ENCODE assay signal across 17 cellular contexts in genomic region chr10:47087667-47088066, GRCh38.
DNase-seq lines count a peak whose midpoint lies in the region; ATAC-seq and TF ChIP-seq lines count a peak whose summit lies in the region.
"Had no signal": no experiment of that assay in that cellular context is flagged by ENCODE, and none has a peak within 500 bp of the region (broad histone marks: within the 10 kb centered on the region; RNA-seq: fewer than 3 reads in every experiment).

No MANE protein-coding gene starts in this region.

- H3K4me3 ChIP-seq in BLaER1 treated with 17β-estradiol and CSF1 and Interleukin-3, amounts not matched to agents 10 nM and 100 nM, result no peak overlapping the region
- no peak overlapping the region for H3K4me3 ChIP-seq in CD8-positive, alpha-beta T cell (ENCODE audit: low read depth, low read length)
- no peak overlapping the region for H3K4me3 ChIP-seq in Loucy (ENCODE audit: low read length, poor library complexity, severe bottlenecking)
- no peak overlapping the region for H3K4me3 ChIP-seq in left lung
- no peak overlapping the region for H3K4me3 ChIP-seq in right lobe of liver
- no peak overlapping the region for H3K4me3 ChIP-seq in hepatocyte
- H3K4me3 ChIP-seq: GM23248, K562, MG63, Peyer's patch had no signal

- peak in 1 of 7 experiments; percentile 44 for DNase-seq in CD8-positive, alpha-beta T cell
- DNase-seq in left lung (no peak), right lobe of liver (no peak), hepatocyte (ENCODE audit: low spot score) (no peak)
- DNase-seq: COR-L47, GM23248, MG63, NCI-H1105 treated with DMSO at 0.1 percent for 48 hours, NCI-H187, NCI-H2171 treated with DMSO at 0.1 percent for 48 hours, Peyer's patch, SHP77 treated with DMSO at 0.1 percent for 48 hours had no signal

- peak overlapping the region in 6 of 11 experiments; percentile 28 to 84 (median 79); a peak in 9 of 22 replicates for H3K27ac ChIP-seq in BLaER1 treated with 17β-estradiol and CSF1 and Interleukin-3, amounts not matched to agents 10 nM and 100 nM
- H3K27ac ChIP-seq in CD8-positive, alpha-beta T cell (ENCODE audit: low read depth, low read length), result no peak overlapping the region
- no peak overlapping the region for H3K27ac ChIP-seq in left lung
- no peak overlapping the region for H3K27ac ChIP-seq in right lobe of liver
- no peak overlapping the region for H3K27ac ChIP-seq in hepatocyte
- H3K27ac ChIP-seq: GM23248, Peyer's patch had no signal

- no peaks in the 10 kb centered on the region for H3K9me3 Mint-ChIP-seq in CD8-positive, alpha-beta T cell

- no peak overlapping the region for H3K4me3 Mint-ChIP-seq in CD8-positive, alpha-beta T cell
- H3K4me3 Mint-ChIP-seq: B cell had no signal

- no peaks in the 10 kb centered on the region for H4K20me1 ChIP-seq in BLaER1 treated with 17β-estradiol and CSF1 and Interleukin-3, amounts not matched to agents 10 nM and 100 nM
- H4K20me1 ChIP-seq in Loucy (ENCODE audit: insufficient read depth, low read length, poor library complexity, severe bottlenecking) (no peaks in the 10 kb centered on the region), hepatocyte (ENCODE audit: insufficient read depth, poor library complexity, severe bottlenecking) (no peaks in the 10 kb centered on the region)

- H3K36me3 Mint-ChIP-seq in CD8-positive, alpha-beta T cell, result no peaks in the 10 kb centered on the region

- peak overlapping the region; percentile 78 for H3K27ac Mint-ChIP-seq in CD8-positive, alpha-beta T cell
- H3K27ac Mint-ChIP-seq: B cell had no signal

- ATAC-seq in CD8-positive, alpha-beta T cell, result peak; percentile 34
- ATAC-seq in left lung (peak; percentile 69), HG03354 (IDR thresholded peaks at IDR 0.05; ENCODE audit: poor library complexity, severe bottlenecking, unreplicated experiment) (no peak), right lobe of liver (no peak)
- ATAC-seq: K562 had no signal

- H3K4me2 ChIP-seq in BLaER1 treated with 17β-estradiol and CSF1 and Interleukin-3, amounts not matched to agents 10 nM and 100 nM, result peak overlapping the region; percentile 7 to 86 (median 71); a peak in 18 of 22 replicates
- H3K4me2 ChIP-seq in Loucy (ENCODE audit: low read depth, low read length, poor library complexity, severe bottlenecking), result peak overlapping the region; percentile 46
- no peak overlapping the region for H3K4me2 ChIP-seq in hepatocyte

- 0 out of 22 replicates have a peak, but pooled peaks cover 0 to 3% (median 0%) of the 10 kb centered on the region in 11 experiments for H3K27me3 ChIP-seq in BLaER1 treated with 17β-estradiol and CSF1 and Interleukin-3, amounts not matched to agents 10 nM and 100 nM
- no peaks in the 10 kb centered on the region for H3K27me3 ChIP-seq in CD8-positive, alpha-beta T cell (ENCODE audit: insufficient read depth, low read length)
- H3K27me3 ChIP-seq in Loucy (ENCODE audit: insufficient read depth, low read length, poor library complexity, severe bottlenecking) (no peaks in the 10 kb centered on the region), left lung (no peaks in the 10 kb centered on the region), right lobe of liver (no peaks in the 10 kb centered on the region), hepatocyte (no peaks in the 10 kb centered on the region)
- H3K27me3 ChIP-seq: MG63, Peyer's patch had no signal

- peaks cover 0 to 2% (median 0%) of the 10 kb centered on the region in 11 experiments; a peak in 2 of 22 replicates for H3K9me3 ChIP-seq in BLaER1 treated with 17β-estradiol and CSF1 and Interleukin-3, amounts not matched to agents 10 nM and 100 nM (replicated peaks in 1 of 11)
- no peaks in the 10 kb centered on the region for H3K9me3 ChIP-seq in CD8-positive, alpha-beta T cell (ENCODE audit: low read length)
- no peaks in the 10 kb centered on the region for H3K9me3 ChIP-seq in Loucy (ENCODE audit: insufficient read depth, low read depth, low read length)
- no peaks in the 10 kb centered on the region for H3K9me3 ChIP-seq in left lung
- no peaks in the 10 kb centered on the region for H3K9me3 ChIP-seq in right lobe of liver
- no peaks in the 10 kb centered on the region for H3K9me3 ChIP-seq in hepatocyte (ENCODE audit: low read depth)
- H3K9me3 ChIP-seq: MG63, Peyer's patch had no signal

- no peak for TF ChIP-seq POLR2A in right lobe of liver (IDR thresholded peaks at IDR 0.05)

- no peaks in the 10 kb centered on the region for H3K79me2 ChIP-seq in Loucy (ENCODE audit: insufficient read depth, low read length)
- H3K79me2 ChIP-seq in hepatocyte, result no peaks in the 10 kb centered on the region

- no peaks in the 10 kb centered on the region for H3K36me3 ChIP-seq in BLaER1 treated with 17β-estradiol and CSF1 and Interleukin-3, amounts not matched to agents 10 nM and 100 nM
- H3K36me3 ChIP-seq in CD8-positive, alpha-beta T cell (ENCODE audit: insufficient read depth, low read length), result no peaks in the 10 kb centered on the region
- H3K36me3 ChIP-seq in Loucy (ENCODE audit: insufficient read depth, low read length) (no peaks in the 10 kb centered on the region), left lung (no peaks in the 10 kb centered on the region), right lobe of liver (no peaks in the 10 kb centered on the region), hepatocyte (replicated peaks; ENCODE audit: insufficient read depth, low read depth) (no peaks in the 10 kb centered on the region)
- H3K36me3 ChIP-seq: MG63, Peyer's patch had no signal

- peak overlapping the region in 2 of 11 experiments; percentile 5 to 12; a peak in 1 of 22 replicates for H3K9ac ChIP-seq in BLaER1 treated with 17β-estradiol and CSF1 and Interleukin-3, amounts not matched to agents 10 nM and 100 nM
- peak overlapping the region; percentile 58 for H3K9ac ChIP-seq in Loucy (ENCODE audit: low read depth, low read length, poor library complexity, severe bottlenecking)
- H3K9ac ChIP-seq: GM23248 had no signal

- POLR2A ChIA-PET in CD8-positive, alpha-beta T cell (lab: Charles Lee), result no interaction called here

- peaks cover 14% of the 10 kb centered on the region for H3K4me1 Mint-ChIP-seq in CD8-positive, alpha-beta T cell (ENCODE audit: low read depth)
- H3K4me1 Mint-ChIP-seq: B cell had no signal

- CTCF ChIA-PET in CD8-positive, alpha-beta T cell (lab: Charles Lee), result no interaction called here

- peak overlapping the region; percentile 26; the same call in 1 of the 2 replicates for H2AFZ ChIP-seq in Loucy (ENCODE audit: low read length)
- H2AFZ ChIP-seq in hepatocyte, result no peak overlapping the region
- H2AFZ ChIP-seq: GM23248 had no signal

- peaks cover 3% of the 10 kb centered on the region; the same call in 1 of the 2 replicates for H3F3A ChIP-seq in Loucy (ENCODE audit: low read depth)

- no peak for TF ChIP-seq CTCF in CD8-positive, alpha-beta T cell (IDR thresholded peaks at IDR 0.05)
- TF ChIP-seq CTCF in Loucy (conservative IDR thresholded peaks at IDR 0.05; ENCODE audit: low read length) (no peak), left lung (IDR thresholded peaks at IDR 0.05) (no peak), right lobe of liver (IDR thresholded peaks at IDR 0.05) (no peak), hepatocyte (IDR thresholded peaks at IDR 0.05; ENCODE audit: poor library complexity) (no peak)

- intact Hi-C loops in CD8-positive, alpha-beta T cell (cut with DNase I, micrococcal nuclease), result no loop called here
- intact Hi-C loops in left lung (cut with DNase I), result no loop called here
- intact Hi-C loops in right lobe of liver (cut with DNase I), result no loop called here

- peaks cover 24 to 61% (median 54%) of the 10 kb centered on the region in 10 experiments for H3K4me1 ChIP-seq in BLaER1 treated with 17β-estradiol and CSF1 and Interleukin-3, amounts not matched to agents 10 nM and 100 nM
- H3K4me1 ChIP-seq in CD8-positive, alpha-beta T cell (ENCODE audit: insufficient read depth, low read length), result peaks cover 11% of the 10 kb centered on the region
- H3K4me1 ChIP-seq in Loucy (ENCODE audit: insufficient read depth, low read length, poor library complexity, severe bottlenecking) (peaks cover 22% of the 10 kb centered on the region), left lung (no peaks in the 10 kb centered on the region), right lobe of liver (no peaks in the 10 kb centered on the region), hepatocyte (ENCODE audit: insufficient read depth) (no peaks in the 10 kb centered on the region)
- H3K4me1 ChIP-seq: Peyer's patch had no signal

- no peaks in the 10 kb centered on the region for H3K27me3 Mint-ChIP-seq in CD8-positive, alpha-beta T cell (ENCODE audit: low read depth)

- H3K9me2 ChIP-seq in Loucy (replicated peaks; ENCODE audit: low read depth, low read length) (no peaks in the 10 kb centered on the region), hepatocyte (replicated peaks; ENCODE audit: insufficient read depth) (no peaks in the 10 kb centered on the region)

Comparison
In these comparisons a context has a peak if more than half of its experiments do, and no peak if none do; other contexts are left out.
1. H3K27ac ChIP-seq: peak in BLaER1 treated with 17β-estradiol and CSF1 and Interleukin-3, amounts not matched to agents 10 nM and 100 nM (6 of 11); none in CD8-positive, alpha-beta T cell (single experiment), left lung (0 of 2), right lobe of liver (0 of 3) and hepatocyte (single experiment).
2. ATAC-seq: peak in CD8-positive, alpha-beta T cell (single experiment) and left lung (single experiment); none in HG03354 (single experiment) and right lobe of liver (0 of 4).